ENCODE assay signal across 29 cellular contexts in the genomic region with DNA sequence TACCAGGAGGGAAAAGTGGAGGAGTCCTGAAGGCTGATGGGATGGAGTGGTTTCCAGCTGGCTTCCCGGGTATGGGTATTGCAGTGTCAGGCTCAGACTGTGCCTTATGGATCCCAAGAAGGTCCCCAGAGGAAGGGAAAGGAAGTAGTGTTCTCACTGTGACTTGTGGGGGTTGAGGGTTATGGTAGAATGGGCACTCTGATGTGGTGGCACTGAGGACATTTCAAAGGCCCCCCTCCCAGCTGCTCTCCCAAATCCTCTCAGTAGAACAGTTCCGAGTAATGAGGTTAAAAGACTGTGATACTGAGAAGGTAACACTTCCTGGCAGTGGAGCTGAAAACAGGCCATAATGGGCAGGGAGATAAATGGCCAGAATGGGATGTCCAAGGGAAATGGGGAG. TPM values are rescaled to one million over a fixed set of nuclear protein-coding genes. Genes with fewer than 3 reads are reported as not detected.
"Had no signal": no experiment of that assay in that cellular context is flagged by ENCODE, and none has a peak within 500 bp of the region (broad histone marks: within the 10 kb centered on the region; RNA-seq: fewer than 3 reads in every experiment).

No MANE protein-coding gene starts in this region.

- H3K4me3 ChIP-seq: gastroesophageal sphincter, ovary, skin epidermis, suprapubic skin, tibial artery had no signal

- H3K4me3 Mint-ChIP-seq: activated CD8-positive, alpha-beta memory T cell treated with anti-CD3 and anti-CD28 coated beads, Interleukin-2, amount 10 ng/mL, durations not matched to agents 7 days and 5 days; activated CD8-positive, alpha-beta T cell treated with anti-CD3 and anti-CD28 coated beads, Interleukin-2, amount 10 ng/mL, durations not matched to agents 7 days and 5 days; mesothelial cell of epicardium; naive B cell; nephron progenitor cell; stimulated activated effector memory CD8-positive, alpha-beta T cell treated with anti-CD3 and anti-CD28 coated beads, Interleukin-12 subunit alpha, Interleukin-12 subunit beta, amount 100 ng/mL, for 72 hours; T-helper 1 cell treated with Interleukin-12 subunit alpha and Interleukin-12 subunit beta and Interleukin-4 antibody, amounts not matched to agents 30 μg/mL and 1 μg/mL, for 36 hours had no signal

- H3K27ac ChIP-seq: gastroesophageal sphincter, neutrophil, skin epidermis, suprapubic skin, VCaP had no signal

- H3K9me3 Mint-ChIP-seq: naive B cell; nephron progenitor cell; stimulated activated effector memory CD8-positive, alpha-beta T cell treated with anti-CD3 and anti-CD28 coated beads, Interleukin-12 subunit alpha, Interleukin-12 subunit beta, amount 100 ng/mL, for 72 hours; T-helper 1 cell treated with Interleukin-12 subunit alpha and Interleukin-12 subunit beta and Interleukin-4 antibody, amounts not matched to agents 30 μg/mL and 1 μg/mL, for 36 hours had no signal

- H3K27me3 Mint-ChIP-seq: activated CD8-positive, alpha-beta memory T cell treated with anti-CD3 and anti-CD28 coated beads, Interleukin-2, amount 10 ng/mL, durations not matched to agents 7 days and 5 days; progenitor cell of endocrine pancreas had no signal

- H3K36me3 Mint-ChIP-seq: activated CD8-positive, alpha-beta memory T cell treated with anti-CD3 and anti-CD28 coated beads, Interleukin-2, amount 10 ng/mL, durations not matched to agents 7 days and 5 days; activated naive CD4-positive, alpha-beta T cell treated with anti-CD3 and anti-CD28 coated beads, Interleukin-2, amount 50 U/mL, for 72 hours; mesothelial cell of epicardium; naive B cell; stimulated activated effector memory CD8-positive, alpha-beta T cell treated with anti-CD3 and anti-CD28 coated beads, Interleukin-12 subunit alpha, Interleukin-12 subunit beta, amount 100 ng/mL, for 72 hours had no signal

- H3K9me3 ChIP-seq: gastroesophageal sphincter, neutrophil, ovary, suprapubic skin, tibial artery had no signal

- H3K27me3 ChIP-seq: gastroesophageal sphincter, neutrophil, ovary, suprapubic skin, tibial artery had no signal

- DNase-seq: activated CD4-positive, alpha-beta T cell treated with anti-CD3 and anti-CD28 coated beads, Interleukin-2, amount 50 U/mL, for 1 hour; activated CD8-positive, alpha-beta memory T cell treated with anti-CD3 and anti-CD28 coated beads, Interleukin-2, amount 10 ng/mL, durations not matched to agents 7 days and 5 days; activated CD8-positive, alpha-beta T cell treated with anti-CD3 and anti-CD28 coated beads, Interleukin-2, amount 10 ng/mL, durations not matched to agents 7 days and 5 days; activated gamma-delta T cell treated with Interleukin-2 at 50 U/mL for 16 hours; anterior cingulate cortex; effector CD8-positive, alpha-beta T cell; erythroblast; hippocampal formation; left colon; naive B cell; nephron progenitor cell; ovary; stimulated activated CD4-positive, alpha-beta T cell treated with anti-CD3 and anti-CD28 coated beads, Interleukin-12 subunit alpha, Interleukin-12 subunit beta, amount 100 ng/mL, for 4 hours; stimulated activated CD4-positive, alpha-beta T cell treated with anti-CD3 and anti-CD28 coated beads, Interleukin-4, amount 100 ng/mL, for 24 hours; SW 1271; T-helper 9 cell; tibial artery had no signal

- H3K36me3 ChIP-seq: gastroesophageal sphincter, neutrophil, ovary, suprapubic skin, tibial artery had no signal

- H3K4me1 ChIP-seq: gastroesophageal sphincter, suprapubic skin had no signal

- H3K27ac Mint-ChIP-seq: activated CD8-positive, alpha-beta memory T cell treated with anti-CD3 and anti-CD28 coated beads, Interleukin-2, amount 10 ng/mL, durations not matched to agents 7 days and 5 days; activated CD8-positive, alpha-beta T cell treated with anti-CD3 and anti-CD28 coated beads, Interleukin-2, amount 10 ng/mL, durations not matched to agents 7 days and 5 days; mesothelial cell of epicardium; progenitor cell of endocrine pancreas; T-helper 1 cell treated with Interleukin-12 subunit alpha and Interleukin-12 subunit beta and Interleukin-4 antibody, amounts not matched to agents 30 μg/mL and 1 μg/mL, for 36 hours had no signal

- ATAC-seq: activated CD4-positive, CD25-positive, alpha-beta regulatory T cell treated with anti-CD3 and anti-CD28 coated beads, Interleukin-2, amount 50 U/mL, for 24 hours; activated CD8-positive, alpha-beta memory T cell treated with anti-CD3 and anti-CD28 coated beads, Interleukin-2, amount 10 ng/mL, durations not matched to agents 7 days and 5 days; activated CD8-positive, alpha-beta T cell treated with anti-CD3 and anti-CD28 coated beads, Interleukin-2, amount 10 ng/mL, durations not matched to agents 7 days and 5 days; activated naive CD4-positive, alpha-beta T cell treated with anti-CD3 and anti-CD28 coated beads, Interleukin-2, amount 50 U/mL, for 72 hours; gastroesophageal sphincter; left colon; sciatic nerve; stimulated activated effector memory CD8-positive, alpha-beta T cell treated with anti-CD3 and anti-CD28 coated beads, Interleukin-12 subunit alpha, Interleukin-12 subunit beta, amount 100 ng/mL, for 72 hours had no signal

RNA-seq across cellular contexts. Expression of gene TIMP4, which starts 23.1 kb away (rescaled TPM):
- total RNA-seq: activated CD8-positive, alpha-beta memory T cell treated with anti-CD3 and anti-CD28 coated beads, Interleukin-2, amount 10 ng/mL, durations not matched to agents 7 days and 5 days; activated CD8-positive, alpha-beta T cell treated with anti-CD3 and anti-CD28 coated beads, Interleukin-2, amount 10 ng/mL, durations not matched to agents 7 days and 5 days; activated naive CD4-positive, alpha-beta T cell treated with anti-CD3 and anti-CD28 coated beads, Interleukin-2, amount 50 U/mL, for 72 hours; progenitor cell of endocrine pancreas had no signal
